ENCODE assay signal across 8 cellular contexts in genomic region chr3:45055411-45056143, GRCh38. TPM values are rescaled to one million over a fixed set of nuclear protein-coding genes. Genes with fewer than 3 reads are reported as not detected.
DNase-seq lines count a peak whose midpoint lies in the region; ATAC-seq, FAIRE-seq and TF ChIP-seq lines count a peak whose summit lies in the region.

No MANE protein-coding gene starts in this region.

- peaks cover 8% of the 10 kb centered on the region for H3K4me1 Mint-ChIP-seq in stimulated activated effector memory CD8-positive, alpha-beta T cell treated with anti-CD3 and anti-CD28 coated beads, Interleukin-12 subunit alpha, Interleukin-12 subunit beta, amount 100 ng/mL, for 72 hours

- H3K4me3 ChIP-seq in GM06990 (replicated peaks; ENCODE audit: low read depth, low read length) (no peak overlapping the region), bronchial epithelial cell (ENCODE audit: low read depth, low read length) (no peak overlapping the region)

- DNase-seq in GM06990 (ENCODE audit: extremely low read depth, insufficient read length) (no peak), LHCN-M2 (ENCODE audit: low read depth) (peak; percentile 85), bronchial epithelial cell (ENCODE audit: low read depth) (no peak), omental fat pad (ENCODE audit: low spot score) (no peak), DMS114 treated with DMSO at 0.1 percent for 48 hours (lab: John Stamatoyannopoulos, UW; ENCODE audit: unreplicated experiment) (no peak), inferior parietal cortex (ENCODE audit: extremely low spot score) (no peak)
- no peak for DNase-seq in stimulated activated effector memory CD8-positive, alpha-beta T cell treated with anti-CD3 and anti-CD28 coated beads, Interleukin-12 subunit alpha, Interleukin-12 subunit beta, amount 100 ng/mL, for 72 hours (ENCODE audit: low spot score in 2 of 2)

- no peak for FAIRE-seq in bronchial epithelial cell (lab: Jason Lieb, UNC)

- H3K36me3 Mint-ChIP-seq in stimulated activated effector memory CD8-positive, alpha-beta T cell treated with anti-CD3 and anti-CD28 coated beads, Interleukin-12 subunit alpha, Interleukin-12 subunit beta, amount 100 ng/mL, for 72 hours, result no peaks in the 10 kb centered on the region

- no peak overlapping the region for H3K4me3 Mint-ChIP-seq in stimulated activated effector memory CD8-positive, alpha-beta T cell treated with anti-CD3 and anti-CD28 coated beads, Interleukin-12 subunit alpha, Interleukin-12 subunit beta, amount 100 ng/mL, for 72 hours

- H3K9me3 Mint-ChIP-seq in stimulated activated effector memory CD8-positive, alpha-beta T cell treated with anti-CD3 and anti-CD28 coated beads, Interleukin-12 subunit alpha, Interleukin-12 subunit beta, amount 100 ng/mL, for 72 hours, result no peaks in the 10 kb centered on the region

- H3K27me3 ChIP-seq in GM06990 (replicated peaks; ENCODE audit: control insufficient read depth, insufficient read depth, low read length) (no peaks in the 10 kb centered on the region), bronchial epithelial cell (ENCODE audit: control insufficient read depth, insufficient read depth, low read length) (no peaks in the 10 kb centered on the region)

- peak; percentile 58 for ATAC-seq in omental fat pad (ENCODE audit: low FRiP score)
- no peak for ATAC-seq in stimulated activated effector memory CD8-positive, alpha-beta T cell treated with anti-CD3 and anti-CD28 coated beads, Interleukin-12 subunit alpha, Interleukin-12 subunit beta, amount 100 ng/mL, for 72 hours
- no peak for ATAC-seq in HG03354 (IDR thresholded peaks at IDR 0.05; ENCODE audit: poor library complexity, severe bottlenecking, unreplicated experiment)

- H3K36me3 ChIP-seq in GM06990 (ENCODE audit: control insufficient read depth, insufficient read depth, low read length) (no peaks in the 10 kb centered on the region), bronchial epithelial cell (ENCODE audit: control insufficient read depth, insufficient read depth, low read length) (no peaks in the 10 kb centered on the region)

- no peak overlapping the region for H3K27ac Mint-ChIP-seq in stimulated activated effector memory CD8-positive, alpha-beta T cell treated with anti-CD3 and anti-CD28 coated beads, Interleukin-12 subunit alpha, Interleukin-12 subunit beta, amount 100 ng/mL, for 72 hours

- peak; percentile 40 for TF ChIP-seq CTCF in GM06990 (IDR thresholded peaks at IDR 0.05; ENCODE audit: insufficient read depth, low read length, poor library complexity, severe bottlenecking)
- peak; percentile 19 for TF ChIP-seq CTCF in bronchial epithelial cell (IDR thresholded peaks at IDR 0.05; ENCODE audit: insufficient read depth, low read length, severe bottlenecking)
- no peak for TF ChIP-seq CTCF in omental fat pad (IDR thresholded peaks at IDR 0.05)

RNA-seq across cellular contexts. Expression of gene CLEC3B, which starts 29.5 kb away (rescaled TPM):
- 0.38 and 0.40 TPM in 2 replicates for total RNA-seq in LHCN-M2 (2014; rRNA removed)
- 5.1 TPM for polyA plus RNA-seq in LHCN-M2 (2012)
- 0.13 TPM in 1 of 2 replicates, not detected in the other for total RNA-seq in bronchial epithelial cell
- 100 to 1,000 TPM in 3 of 4 donors, 10 to 100 TPM in 1; 58.9 to 297 (median 125) TPM for total RNA-seq in omental fat pad

Comparison
In these comparisons a context has a peak if more than half of its experiments do, and no peak if none do; other contexts are left out.
1. CTCF ChIP-seq: peak in GM06990 (single experiment) and bronchial epithelial cell (single experiment); none in omental fat pad (0 of 3).
2. RNA of gene CLEC3B, which starts 29.5 kb away (total RNA-seq): 58.9 to 297 TPM in omental fat pad; 0.38 to 0.40 TPM in LHCN-M2 and 0.13 TPM in bronchial epithelial cell; every median in the first group is over 10 times any median in the second.